In genomic region chr10:43809211-43809930, GRCh38 we compare ENCODE assay signal across 16 cellular contexts.
DNase-seq lines count a peak whose midpoint lies in the region; TF ChIP-seq lines count a peak whose summit lies in the region.
"Had no signal": no experiment of that assay in that cellular context is flagged by ENCODE, and none has a peak within 500 bp of the region (broad histone marks: within the 10 kb centered on the region; RNA-seq: fewer than 3 reads in every experiment).

No MANE protein-coding gene starts in this region.

- TF ChIP-seq CTCF in SK-N-SH (IDR thresholded peaks at IDR 0.05) (no peak), fibroblast of pulmonary artery (IDR thresholded peaks at IDR 0.05; ENCODE audit: low read length, missing control alignments) (no peak)

- no peak overlapping the region for H3K4me3 ChIP-seq in SK-N-SH (ENCODE audit: low read depth in 2 of 2, low read length in 1 of 2)
- no peak overlapping the region for H3K4me3 ChIP-seq in fibroblast of pulmonary artery (replicated peaks; ENCODE audit: low read depth, low read length)
- H3K4me3 ChIP-seq in skeletal muscle satellite cell (ENCODE audit: low read length): peak overlapping the region; percentile 8
- no peak overlapping the region for H3K4me3 ChIP-seq in neuronal stem cell (ENCODE audit: low read length in 2 of 2)
- H3K4me3 ChIP-seq: pancreas had no signal

- CTCF ChIA-PET in SK-N-SH (lab: Yijun Ruan, JAX): no interaction called here

- no peaks in the 10 kb centered on the region for H3K79me1 ChIP-seq in neuronal stem cell (ENCODE audit: low read depth, low read length)

- H4K8ac ChIP-seq in neuronal stem cell (ENCODE audit: low read depth, low read length): no peak overlapping the region

- H2BK15ac ChIP-seq in neuronal stem cell (ENCODE audit: low read length): no peak overlapping the region

- no peak overlapping the region for H3K14ac ChIP-seq in neuronal stem cell (ENCODE audit: low read length)

- no peaks in the 10 kb centered on the region for H4K20me1 ChIP-seq in SK-N-SH (ENCODE audit: insufficient read depth)

- no peak overlapping the region for H2BK5ac ChIP-seq in neuronal stem cell (ENCODE audit: low read length)

- TF ChIP-seq RAD21 in SK-N-SH (IDR thresholded peaks at IDR 0.05; ENCODE audit: low read length): no peak

- H2AK5ac ChIP-seq in neuronal stem cell (ENCODE audit: low read depth, low read length): no peak overlapping the region

- H3K4me1 ChIP-seq in SK-N-SH (ENCODE audit: control insufficient read depth in 1 of 2, insufficient read depth in 2 of 2, low read depth in 1 of 2, low read length in 1 of 2): peaks cover 0 to 9% of the 10 kb centered on the region in 2 experiments; a peak in 2 of 4 replicates
- H3K4me1 ChIP-seq in skeletal muscle satellite cell (ENCODE audit: control insufficient read depth, insufficient read depth, low read length): peaks cover 27% of the 10 kb centered on the region
- no peaks in the 10 kb centered on the region for H3K4me1 ChIP-seq in neuronal stem cell (ENCODE audit: control insufficient read depth in 2 of 2, insufficient read depth in 1 of 2, low read depth in 1 of 2, low read length in 2 of 2)
- H3K4me1 ChIP-seq: pancreas had no signal

- no peak overlapping the region for H4K91ac ChIP-seq in neuronal stem cell (ENCODE audit: low read depth, low read length, poor library complexity)

- H3K18ac ChIP-seq in neuronal stem cell (ENCODE audit: low read length): no peak overlapping the region

- H3K9me3 ChIP-seq in SK-N-SH (no peaks in the 10 kb centered on the region), skeletal muscle satellite cell (replicated peaks; ENCODE audit: low read length) (no peaks in the 10 kb centered on the region), neuronal stem cell (replicated peaks in 1 of 2; ENCODE audit: control insufficient read depth in 2 of 2, insufficient read depth in 1 of 2, low read depth in 1 of 2, low read length in 2 of 2) (no peaks in the 10 kb centered on the region)
- H3K9me3 ChIP-seq: pancreas had no signal

- H3K9me2 ChIP-seq in SK-N-SH: no peaks in the 10 kb centered on the region

- H2BK12ac ChIP-seq in neuronal stem cell (ENCODE audit: low read length): no peak overlapping the region

- H3F3A ChIP-seq in SK-N-SH (replicated peaks; ENCODE audit: insufficient read depth): peaks cover 19% of the 10 kb centered on the region

- H3K36me3 ChIP-seq in SK-N-SH (replicated peaks in 1 of 2; ENCODE audit: control insufficient read depth in 1 of 2, insufficient read depth in 2 of 2, low read length in 1 of 2) (no peaks in the 10 kb centered on the region), skeletal muscle satellite cell (ENCODE audit: insufficient read depth, low read length) (no peaks in the 10 kb centered on the region), neuronal stem cell (replicated peaks in 1 of 2; ENCODE audit: control insufficient read depth in 2 of 2, insufficient read depth in 2 of 2, low read length in 2 of 2) (no peaks in the 10 kb centered on the region)
- H3K36me3 ChIP-seq: pancreas had no signal

- POLR2A ChIA-PET in SK-N-SH (lab: Yijun Ruan, JAX): no interaction called here

- H3K79me2 ChIP-seq in SK-N-SH (ENCODE audit: insufficient read depth): no peaks in the 10 kb centered on the region

- H3K27ac ChIP-seq in SK-N-SH (ENCODE audit: low read depth in 2 of 2, low read length in 1 of 2) (peak overlapping the region; percentile 22 to 66; a peak in 3 of 4 replicates), neuronal stem cell (replicated peaks; ENCODE audit: low read length) (no peak overlapping the region)
- H3K27ac ChIP-seq: pancreas had no signal

- H3K4me2 ChIP-seq in SK-N-SH (no peak overlapping the region), skeletal muscle satellite cell (ENCODE audit: low read length) (peak overlapping the region; percentile 43), neuronal stem cell (ENCODE audit: insufficient read depth, low read length, poor library complexity, severe bottlenecking) (no peak overlapping the region)

- H2AFZ ChIP-seq in SK-N-SH (ENCODE audit: low read depth) (no peak overlapping the region; the same call in 1 of the 2 replicates), neuronal stem cell (ENCODE audit: low read length) (no peak overlapping the region)

- DNase-seq in GM03348 (ENCODE audit: low spot score): peak; percentile 91
- DNase-seq in SK-N-SH: no peak
- DNase-seq in fibroblast of pulmonary artery (ENCODE audit: low read depth): peak; percentile 61
- no peak for DNase-seq in CD1c-positive myeloid dendritic cell (ENCODE audit: extremely low spot score)
- no peak for DNase-seq in amygdala (lab: John Stamatoyannopoulos, UW)
- DNase-seq in DMS53 (lab: John Stamatoyannopoulos, UW): no peak
- no peak for DNase-seq in neuronal stem cell (ENCODE audit: low spot score)
- DNase-seq: activated CD4-positive, alpha-beta T cell treated with anti-CD3 and anti-CD28 coated beads for 36 hours; activated effector memory CD4-positive, alpha-beta T cell treated with anti-CD3 and anti-CD28 coated beads, Interleukin-2, amount 50 U/mL, for 16 hours; DMS79; effector memory CD4-positive, alpha-beta T cell; KG1; NCI-H2227 treated with DMSO at 0.1 percent for 48 hours; pancreas; SHP77 had no signal

- H2BK120ac ChIP-seq in neuronal stem cell (ENCODE audit: low read depth, low read length): no peak overlapping the region

- H3K23ac ChIP-seq in neuronal stem cell (ENCODE audit: low read depth, low read length, poor library complexity): no peak overlapping the region

- 48% methylated on average over 8 of the region's 8 CpGs for WGBS in SK-N-SH (ENCODE audit: low lambda C conversion rate)
- WGBS in neuronal stem cell (ENCODE audit: extremely low coverage in 2 of 2, insufficient read length in 2 of 2, insufficient replicate concordance in 1 of 2), 2 donors: no CpG with 5 or more reads among the region's 8 CpGs

- H3K4ac ChIP-seq in neuronal stem cell (ENCODE audit: low read length): no peak overlapping the region

- no peaks in the 10 kb centered on the region for H3K27me3 ChIP-seq in SK-N-SH (ENCODE audit: insufficient read depth)
- H3K27me3 ChIP-seq in skeletal muscle satellite cell (ENCODE audit: control insufficient read depth, insufficient read depth, low read length): peaks cover 6% of the 10 kb centered on the region
- no peaks in the 10 kb centered on the region for H3K27me3 ChIP-seq in neuronal stem cell (ENCODE audit: control insufficient read depth in 3 of 3, insufficient read depth in 3 of 3, low read depth in 1 of 3, low read length in 3 of 3)
- H3K27me3 ChIP-seq: pancreas had no signal

- H3K9ac ChIP-seq in SK-N-SH: no peak overlapping the region
- H3K9ac ChIP-seq in skeletal muscle satellite cell (ENCODE audit: low read depth, low read length): no peak overlapping the region
- H3K9ac ChIP-seq in neuronal stem cell (ENCODE audit: low read depth, low read length, poor library complexity): no peak overlapping the region

- TF ChIP-seq EP300 in SK-N-SH (IDR thresholded peaks at IDR 0.05; ENCODE audit: borderline replicate concordance in 1 of 2, low read depth in 1 of 2, low read length in 1 of 2): no peak

TF ChIP-seq in SK-N-SH, 30 proteins besides CTCF, POLR2A, EP300 and RAD21:
- 0 out of 2 replicates have a peak, but pooled peaks have one; percentile 44 for TF ChIP-seq TCF12 (IDR thresholded peaks at IDR 0.05)
- TF ChIP-seq NRF1 (IDR thresholded peaks at IDR 0.05; ENCODE audit: low read depth, low read length): no peak
- TF ChIP-seq USF1 (IDR thresholded peaks at IDR 0.05; ENCODE audit: borderline replicate concordance, low read depth): no peak
- TF ChIP-seq NFIC (IDR thresholded peaks at IDR 0.05; ENCODE audit: borderline replicate concordance): no peak
- TF ChIP-seq RCOR1 (IDR thresholded peaks at IDR 0.05; ENCODE audit: low read length): no peak

Comparison
In these comparisons a context has a peak if more than half of its experiments do, and no peak if none do; other contexts are left out.
1. DNase-seq: peak in GM03348 (single experiment) and fibroblast of pulmonary artery (single experiment); none in SK-N-SH (single experiment), CD1c-positive myeloid dendritic cell (single experiment), amygdala (0 of 56), DMS53 (single experiment) and neuronal stem cell (single experiment).